Comparison of ENCODE assay signal across 9 cellular contexts in genomic region chr7:97025983-97026704, GRCh38. TPM values are rescaled to one million over a fixed set of nuclear protein-coding genes. Genes with fewer than 3 reads are reported as not detected.
DNase-seq lines count a peak whose midpoint lies in the region; ATAC-seq, FAIRE-seq and TF ChIP-seq lines count a peak whose summit lies in the region.
"Had no signal": no experiment of that assay in that cellular context is flagged by ENCODE, and none has a peak within 500 bp of the region (broad histone marks: within the 10 kb centered on the region; RNA-seq: fewer than 3 reads in every experiment).

No MANE protein-coding gene starts in this region.

- H3K79me2 ChIP-seq in endothelial cell of umbilical vein (ENCODE audit: control insufficient read depth, insufficient read depth, low read length) = no peaks in the 10 kb centered on the region

- H3K4me3 ChIP-seq in CD8-positive, alpha-beta T cell (ENCODE audit: low read depth, low read length) = peak overlapping the region; percentile 51
- H3K4me3 ChIP-seq in endothelial cell of umbilical vein (replicated peaks in 1 of 3; ENCODE audit: insufficient read depth in 1 of 3, low read depth in 1 of 3, low read length in 3 of 3) = no peak overlapping the region

- POLR2A ChIA-PET in CD8-positive, alpha-beta T cell (lab: Charles Lee) = no interaction called here
- POLR2A ChIA-PET in endothelial cell of umbilical vein (lab: Charles Lee) = no interaction called here

- no peak overlapping the region for H2AFZ ChIP-seq in endothelial cell of umbilical vein (ENCODE audit: low read depth, low read length)

- BruUV-seq in endothelial cell of umbilical vein (replicated peaks; lab: Mats Ljungman, UMichigan) = no TSS peak

- H3K27ac Mint-ChIP-seq in CD8-positive, alpha-beta T cell = no peak overlapping the region
- H3K27ac Mint-ChIP-seq in nephron progenitor cell = no peak overlapping the region

- H3K4me1 Mint-ChIP-seq in CD8-positive, alpha-beta T cell (ENCODE audit: low read depth) = peaks cover 46% of the 10 kb centered on the region
- H3K4me1 Mint-ChIP-seq in nephron progenitor cell = peaks cover 44% of the 10 kb centered on the region

- no peaks in the 10 kb centered on the region for H3K36me3 ChIP-seq in CD8-positive, alpha-beta T cell (ENCODE audit: insufficient read depth, low read length)
- H3K36me3 ChIP-seq in endothelial cell of umbilical vein (ENCODE audit: control insufficient read depth in 2 of 2, extremely low read depth in 1 of 2, insufficient read depth in 2 of 2, low read length in 2 of 2) = no peaks in the 10 kb centered on the region

- DNase-seq in CD8-positive, alpha-beta T cell = no peak
- DNase-seq in NOMO-1 treated with dmso at 0.1 percent for 144 hours (lab: John Stamatoyannopoulos, UW; ENCODE audit: unreplicated experiment) (peak; percentile 60), endothelial cell of umbilical vein (ENCODE audit: low read depth, low spot score) (peak; percentile 26), nephron progenitor cell (peak; percentile 26), cerebellum (ENCODE audit: low spot score) (no peak)
- DNase-seq: PC-3 had no signal

- no peak for FAIRE-seq in endothelial cell of umbilical vein (lab: Jason Lieb, UNC)

- ATAC-seq in CD8-positive, alpha-beta T cell = peak; percentile 47
- no peak for ATAC-seq in GM18520 (IDR thresholded peaks at IDR 0.05; ENCODE audit: unreplicated experiment)
- no peak for ATAC-seq in GM21619 (IDR thresholded peaks at IDR 0.05; ENCODE audit: unreplicated experiment)
- ATAC-seq in GM19351 (IDR thresholded peaks at IDR 0.05; ENCODE audit: unreplicated experiment) = no peak
- ATAC-seq: PC-3 had no signal

- dilution Hi-C loops in endothelial cell of umbilical vein (cut with MboI; ENCODE audit: extremely low pct_ligation_motif_present, low sequenced_read_pairs) = no loop called here

- TF ChIP-seq CTCF in CD8-positive, alpha-beta T cell (IDR thresholded peaks at IDR 0.05) = no peak
- TF ChIP-seq CTCF in endothelial cell of umbilical vein (IDR thresholded peaks at IDR 0.05; ENCODE audit: extremely low read depth in 1 of 2, insufficient read depth in 1 of 2, low read depth in 1 of 2, low read length in 2 of 2) (no peak), nephron progenitor cell (IDR thresholded peaks at IDR 0.05) (no peak)

- peaks cover 76% of the 10 kb centered on the region for H3K27me3 Mint-ChIP-seq in CD8-positive, alpha-beta T cell (ENCODE audit: low read depth)
- H3K27me3 Mint-ChIP-seq in nephron progenitor cell (ENCODE audit: low read depth, poor library complexity) = peaks cover 95% of the 10 kb centered on the region

- H3K4me2 ChIP-seq in endothelial cell of umbilical vein (ENCODE audit: insufficient read depth, low read length) = no peak overlapping the region

- no peaks in the 10 kb centered on the region for H3K9me3 ChIP-seq in CD8-positive, alpha-beta T cell (ENCODE audit: low read length)
- no peaks in the 10 kb centered on the region for H3K9me3 ChIP-seq in endothelial cell of umbilical vein (replicated peaks; ENCODE audit: control insufficient read depth, insufficient read depth, low read length)

- H3K9me3 Mint-ChIP-seq in CD8-positive, alpha-beta T cell = no peaks in the 10 kb centered on the region
- H3K9me3 Mint-ChIP-seq in nephron progenitor cell = no peaks in the 10 kb centered on the region

- H3K9me1 ChIP-seq in endothelial cell of umbilical vein (replicated peaks; ENCODE audit: control insufficient read depth, extremely low read depth, insufficient read depth, low read length) = no peaks in the 10 kb centered on the region

- H3K27me3 ChIP-seq in CD8-positive, alpha-beta T cell (ENCODE audit: insufficient read depth, low read length) = peaks cover 52% of the 10 kb centered on the region
- peaks cover 65 to 79% of the 10 kb centered on the region in 2 experiments for H3K27me3 ChIP-seq in endothelial cell of umbilical vein (ENCODE audit: control insufficient read depth in 2 of 2, insufficient read depth in 2 of 2, low read length in 2 of 2)

- H3K9ac ChIP-seq in endothelial cell of umbilical vein (replicated peaks; ENCODE audit: extremely low read depth, insufficient read depth, low read length) = no peak overlapping the region

- H3K4me3 Mint-ChIP-seq in CD8-positive, alpha-beta T cell = peak overlapping the region; percentile 81
- peak overlapping the region; percentile 58 for H3K4me3 Mint-ChIP-seq in nephron progenitor cell

- TF ChIP-seq POLR2A in endothelial cell of umbilical vein (IDR thresholded peaks at IDR 0.05; ENCODE audit: low read depth, low read length) = no peak

- no peak overlapping the region for H3K27ac ChIP-seq in CD8-positive, alpha-beta T cell (ENCODE audit: low read depth, low read length)
- no peak overlapping the region for H3K27ac ChIP-seq in endothelial cell of umbilical vein (ENCODE audit: insufficient read depth, low read depth, low read length)

- intact Hi-C loops in CD8-positive, alpha-beta T cell (cut with DNase I, micrococcal nuclease) = loop anchor here (5.0 kb wide), 4 partner anchors 429 to 1514 kb away; no protein-coding TSS in a partner anchor
- intact Hi-C loops in endothelial cell of umbilical vein (cut with micrococcal nuclease) = loop anchor here (2.0 to 10.0 kb wide), 2 partner anchors 351 to 703 kb away; partner anchors contain the start of gene SLC25A13

- H3K4me1 ChIP-seq in CD8-positive, alpha-beta T cell (ENCODE audit: insufficient read depth, low read length) = peaks cover 34% of the 10 kb centered on the region
- peaks cover 4% of the 10 kb centered on the region for H3K4me1 ChIP-seq in endothelial cell of umbilical vein (ENCODE audit: control insufficient read depth, extremely low read depth, insufficient read depth, low read length)

- CTCF ChIA-PET in CD8-positive, alpha-beta T cell (lab: Charles Lee) = interaction anchor here (0.5 to 4.9 kb wide), 4 partner anchors 17 to 1550 kb away, joined by 3 to 59 read pairs (median 8); no protein-coding TSS in a partner anchor
- CTCF ChIA-PET in endothelial cell of umbilical vein (lab: Charles Lee) = interaction anchor here (0.7 to 5.9 kb wide), 18 partner anchors 10 to 1303 kb away, joined by 3 to 211 read pairs (median 12); no protein-coding TSS in a partner anchor

- H3K36me3 Mint-ChIP-seq in CD8-positive, alpha-beta T cell = no peaks in the 10 kb centered on the region
- H3K36me3 Mint-ChIP-seq in nephron progenitor cell (ENCODE audit: low read depth) = no peaks in the 10 kb centered on the region

- H4K20me1 ChIP-seq in endothelial cell of umbilical vein (replicated peaks; ENCODE audit: control insufficient read depth, extremely low read depth, insufficient read depth, low read length) = no peaks in the 10 kb centered on the region

TF ChIP-seq in endothelial cell of umbilical vein, 7 proteins besides CTCF, POLR2A, EP300 and RAD21:
- no peak for TF ChIP-seq JUN (IDR thresholded peaks at IDR 0.05; ENCODE audit: borderline replicate concordance, insufficient read depth, insufficient read length, low read depth)
- TF ChIP-seq EZH2 (IDR thresholded peaks at IDR 0.05; ENCODE audit: borderline replicate concordance, low read depth, low read length, severe bottlenecking) = peak; percentile 89

RNA-seq across cellular contexts. Expression of gene DLX5, which starts 1.5 kb away (rescaled TPM):
- not detected for total RNA-seq in CD8-positive, alpha-beta T cell
- not detected in 2 replicates for total RNA-seq in endothelial cell of umbilical vein
- not detected in 2 replicates for polyA plus RNA-seq in endothelial cell of umbilical vein
- not detected in 2 replicates for polyA plus RNA-seq in endothelial cell of umbilical vein (2011; cell fraction: cytosol; rRNA removed)
- not detected in 2 replicates for polyA plus RNA-seq in endothelial cell of umbilical vein (2011; cell fraction: nucleus; rRNA removed)
- polyA plus RNA-seq in endothelial cell of umbilical vein (2012) = not detected in 2 replicates
- not detected in 2 replicates for polyA minus RNA-seq in endothelial cell of umbilical vein
- not detected for polyA minus RNA-seq in endothelial cell of umbilical vein (2011; cell fraction: cytosol; rRNA and poly(A)+ RNA removed)
- not detected in 2 replicates for polyA minus RNA-seq in endothelial cell of umbilical vein (2011; cell fraction: nucleus; rRNA and poly(A)+ RNA removed)
- total RNA-seq in cerebellum = not detected

RNA-seq across cellular contexts. Expression of gene DLX6, which starts 20.8 kb away (rescaled TPM):
- total RNA-seq in CD8-positive, alpha-beta T cell = not detected
- total RNA-seq in endothelial cell of umbilical vein = not detected in 2 replicates
- not detected in 2 replicates for polyA plus RNA-seq in endothelial cell of umbilical vein
- polyA plus RNA-seq in endothelial cell of umbilical vein (2011; cell fraction: cytosol; rRNA removed) = not detected in 2 replicates
- polyA plus RNA-seq in endothelial cell of umbilical vein (2011; cell fraction: nucleus; rRNA removed) = not detected in 2 replicates
- polyA plus RNA-seq in endothelial cell of umbilical vein (2012) = not detected in 2 replicates
- not detected in 2 replicates for polyA minus RNA-seq in endothelial cell of umbilical vein
- polyA minus RNA-seq in endothelial cell of umbilical vein (2011; cell fraction: cytosol; rRNA and poly(A)+ RNA removed) = not detected
- not detected in 2 replicates for polyA minus RNA-seq in endothelial cell of umbilical vein (2011; cell fraction: nucleus; rRNA and poly(A)+ RNA removed)
- total RNA-seq in cerebellum = not detected
- total RNA-seq: PC-3 had no signal

Comparison
In these comparisons a context has a peak if more than half of its experiments do, and no peak if none do; other contexts are left out.
1. DNase-seq: peak in NOMO-1 treated with dmso at 0.1 percent for 144 hours (single experiment), endothelial cell of umbilical vein (single experiment) and nephron progenitor cell (single experiment); none in CD8-positive, alpha-beta T cell (0 of 7) and cerebellum (single experiment).